8 cellular contexts compared by ENCODE assay signal in the genomic region with DNA sequence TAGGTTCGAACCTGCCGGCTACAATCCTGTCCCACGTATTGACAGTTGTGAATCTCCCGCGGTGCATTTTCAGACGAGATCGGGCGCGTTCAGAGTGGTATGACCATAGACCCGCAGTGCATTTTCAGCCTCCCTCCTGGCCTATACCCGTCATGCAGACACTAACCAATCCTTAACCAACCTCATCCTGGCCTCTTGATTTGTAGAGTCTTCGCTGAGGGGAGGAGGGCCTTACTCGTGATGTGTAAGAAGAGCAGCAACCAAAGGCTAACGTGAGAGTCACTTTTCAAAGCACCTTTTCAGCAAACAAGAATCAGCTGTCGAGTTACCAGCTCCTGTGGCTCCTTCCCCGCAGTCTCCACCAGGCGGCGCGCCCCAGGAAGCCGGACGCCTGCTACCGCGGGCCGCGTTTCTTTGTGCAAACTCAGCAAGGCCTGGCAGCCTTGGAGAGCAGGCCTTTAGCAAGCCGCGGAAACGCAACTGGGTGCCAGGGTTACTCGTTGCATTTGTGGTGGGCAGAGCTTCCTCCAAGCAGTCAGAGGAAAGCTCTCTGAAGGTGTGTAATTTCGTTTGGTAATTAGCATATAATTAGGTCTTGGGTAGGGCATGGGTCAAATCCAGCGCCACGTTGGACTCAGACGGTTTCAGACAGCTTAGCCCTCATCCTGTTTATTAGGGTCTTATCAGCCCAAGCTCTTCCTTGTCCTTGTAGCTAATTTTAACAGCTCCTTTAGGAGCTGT.
DNase-seq lines count a peak whose midpoint lies in the region; ATAC-seq and TF ChIP-seq lines count a peak whose summit lies in the region.

No MANE protein-coding gene starts in this region.

- 9% methylated on average over 11 of the region's 33 CpGs; no CpG with 5 or more reads in 1 of the 2 experiments for WGBS in IMR-90 (ENCODE audit: extremely low coverage in 2 of 2, insufficient read length in 1 of 2), 2 experiments

- BruUV-seq in IMR-90 (replicated peaks; lab: Mats Ljungman, UMichigan), result no TSS peak

- H3K4me1 ChIP-seq in IMR-90 (ENCODE audit: control insufficient read depth, insufficient read depth, low read length), result no peaks in the 10 kb centered on the region

- intact Hi-C loops in IMR-90 (cut with micrococcal nuclease), result loop anchor here (1.0 kb wide), 2 partner anchors 123 to 584 kb away; no protein-coding TSS in a partner anchor

- no peak overlapping the region for H2BK20ac ChIP-seq in IMR-90 (ENCODE audit: low read depth, low read length)

- no peaks in the 10 kb centered on the region for H3K9me3 ChIP-seq in IMR-90 (ENCODE audit: control insufficient read depth, insufficient read depth, low read length)

- POLR2A ChIA-PET in IMR-90 (lab: Charles Lee; ENCODE audit: unreplicated experiment), result interaction anchor here (0.6 to 1.0 kb wide), 2 partner anchors 122 to 151 kb away, joined by 3 read pairs; no protein-coding TSS in a partner anchor

- H3K79me1 ChIP-seq in IMR-90 (ENCODE audit: low read depth in 1 of 2, low read length in 2 of 2), result no peaks in the 10 kb centered on the region

- peak overlapping the region; percentile 20 to 32 (median 32) for H3K27ac Mint-ChIP-seq in nephron

- H3K4me3 ChIP-seq in IMR-90 (ENCODE audit: insufficient read depth, low read depth, low read length) (no peak overlapping the region), fibroblast of mammary gland (ENCODE audit: control insufficient read depth, low read depth, low read length) (peak overlapping the region; percentile 24)

- CTCF ChIA-PET in IMR-90 (lab: Yijun Ruan, JAX), result interaction anchor here (0.6 to 2.7 kb wide), 18 partner anchors 8 to 1872 kb away, joined by 3 to 19 read pairs (median 4); a partner anchor contains a TSS

- H3K27ac ChIP-seq in IMR-90 (ENCODE audit: insufficient read depth, low read length), result no peak overlapping the region

- dilution Hi-C loops in IMR-90 (cut with HindIII; ENCODE audit: low sequenced_read_pairs, unreplicated experiment), result no loop called here

- peak overlapping the region; percentile 92 for H2AFZ ChIP-seq in IMR-90 (replicated peaks; ENCODE audit: low read length, poor library complexity)

- H3K4me3 Mint-ChIP-seq in nephron, result peak overlapping the region; percentile 65 to 81 (median 68)

- in situ Hi-C loops in IMR-90 (cut with MboI; ENCODE audit: low sequenced_read_pairs), result no loop called here

- ATAC-seq in GM19372 (IDR thresholded peaks at IDR 0.05; ENCODE audit: low read depth, unreplicated experiment) (peak; percentile 53), IMR-90 (ENCODE audit: low read depth) (peak; percentile 100)

- H2AK5ac ChIP-seq in IMR-90 (ENCODE audit: low read depth, low read length), result no peak overlapping the region

- H3K4me2 ChIP-seq in IMR-90 (ENCODE audit: low read depth, low read length), result peak overlapping the region; percentile 55; the same call in 1 of the 2 replicates

- H2AK9ac ChIP-seq in IMR-90 (replicated peaks; ENCODE audit: low read depth, low read length, poor library complexity), result peak overlapping the region; percentile 18

- H3K18ac ChIP-seq in IMR-90 (ENCODE audit: low read depth, low read length), result no peak overlapping the region

- DNase-seq in AG20443 (ENCODE audit: low spot score) (peak; percentile 91), IMR-90 (peak; percentile 77), OCI-M1 (lab: John Stamatoyannopoulos, UW) (peak; percentile 94), fibroblast of mammary gland (ENCODE audit: low read depth) (peak; percentile 82)
- peak; percentile 92 to 93 for DNase-seq in activated T-cell treated with anti-CD3 and anti-CD28 coated beads, Interleukin-2, amount 50 U/mL, for 48 hours
- peak; percentile 80 for DNase-seq in stimulated activated naive CD4-positive, alpha-beta T cell treated with Interleukin-2 at 50 U/mL for 16 hours (lab: John Stamatoyannopoulos, UW)

- no peaks in the 10 kb centered on the region for H4K20me1 ChIP-seq in IMR-90 (ENCODE audit: insufficient read depth, low read length)

- peaks cover 4% of the 10 kb centered on the region; the same call in 1 of the 2 replicates for H3K27me3 ChIP-seq in IMR-90 (ENCODE audit: control insufficient read depth, insufficient read depth, low read length)

- no peaks in the 10 kb centered on the region for H3K9me1 ChIP-seq in IMR-90 (ENCODE audit: insufficient read depth, low read length)

- no peaks in the 10 kb centered on the region for H3K36me3 Mint-ChIP-seq in nephron (ENCODE audit: low read depth)

- H2BK120ac ChIP-seq in IMR-90 (ENCODE audit: low read depth, low read length), result no peak overlapping the region

- H3K4ac ChIP-seq in IMR-90 (ENCODE audit: low read depth, low read length), result no peak overlapping the region

- peaks cover 10% of the 10 kb centered on the region for H3K4me1 Mint-ChIP-seq in nephron

- no peak overlapping the region for H2BK5ac ChIP-seq in IMR-90 (ENCODE audit: low read depth, low read length, poor library complexity, severe bottlenecking)

- H4K8ac ChIP-seq in IMR-90 (ENCODE audit: low read depth in 2 of 2, low read length in 2 of 2), result peak overlapping the region; percentile 2 to 44; a peak in 1 of 4 replicates

- TF ChIP-seq RAD21 in IMR-90 (IDR thresholded peaks at IDR 0.05; ENCODE audit: low read length), result peak; percentile 72

- no peak for TF ChIP-seq POLR2A in IMR-90 (IDR thresholded peaks at IDR 0.05; ENCODE audit: low read depth, low read length)

- H3K9me3 Mint-ChIP-seq in nephron, result no peaks in the 10 kb centered on the region

- H3K56ac ChIP-seq in IMR-90 (ENCODE audit: extremely low read depth, insufficient read depth, low read length), result no peak overlapping the region

- no peaks in the 10 kb centered on the region for H3K36me3 ChIP-seq in IMR-90 (ENCODE audit: control insufficient read depth, insufficient read depth, low read length)

- H2BK15ac ChIP-seq in IMR-90 (ENCODE audit: low read depth, low read length), result no peak overlapping the region

- no peak overlapping the region for H3K14ac ChIP-seq in IMR-90 (replicated peaks; ENCODE audit: low read depth, low read length)

- no peak overlapping the region for H4K5ac ChIP-seq in IMR-90 (ENCODE audit: low read depth, low read length)

- H3K23ac ChIP-seq in IMR-90 (ENCODE audit: low read depth, low read length), result no peak overlapping the region

- no peak overlapping the region for H4K91ac ChIP-seq in IMR-90 (ENCODE audit: insufficient read depth, low read depth, low read length)

- H3K9ac ChIP-seq in IMR-90 (ENCODE audit: low read depth, low read length), result no peak overlapping the region

- peak; percentile 91 for TF ChIP-seq CTCF in IMR-90 (conservative IDR thresholded peaks at IDR 0.05; ENCODE audit: low read depth, low read length)
- peak; percentile 90 for TF ChIP-seq CTCF in fibroblast of mammary gland (conservative IDR thresholded peaks at IDR 0.05; ENCODE audit: control insufficient read depth, insufficient read depth, low read depth, low read length)
- TF ChIP-seq CTCF in nephron (IDR thresholded peaks at IDR 0.05; ENCODE audit: unreplicated experiment in 3 of 3), result peak; percentile 92 to 93 (median 93)

- peaks cover 15% of the 10 kb centered on the region for H3K27me3 Mint-ChIP-seq in nephron (ENCODE audit: low read depth)

TF ChIP-seq in IMR-90, 13 proteins besides CTCF, POLR2A, EP300 and RAD21:
- TF ChIP-seq MXI1 (IDR thresholded peaks at IDR 0.05; ENCODE audit: borderline replicate concordance, low read depth, low read length) (no peak), MAFK (IDR thresholded peaks at IDR 0.05; ENCODE audit: low read depth, low read length) (peak; percentile 85), CEBPB (IDR thresholded peaks at IDR 0.05; ENCODE audit: low read depth, low read length) (no peak), SMC3 (IDR thresholded peaks at IDR 0.05; ENCODE audit: low read depth, low read length) (peak; percentile 90), CHD1 (IDR thresholded peaks at IDR 0.05; ENCODE audit: low read depth, low read length) (no peak), RCOR1 (IDR thresholded peaks at IDR 0.05; ENCODE audit: insufficient replicate concordance, low read length) (no peak), BHLHE40 (IDR thresholded peaks at IDR 0.05; ENCODE audit: low read depth, low read length) (0 out of 2 replicates have a peak, but pooled peaks have one; percentile 5), RFX5 (IDR thresholded peaks at IDR 0.05; ENCODE audit: low read depth, low read length) (no peak)
